Comparison of ENCODE assay signal across 8 cellular contexts in the genomic region with DNA sequence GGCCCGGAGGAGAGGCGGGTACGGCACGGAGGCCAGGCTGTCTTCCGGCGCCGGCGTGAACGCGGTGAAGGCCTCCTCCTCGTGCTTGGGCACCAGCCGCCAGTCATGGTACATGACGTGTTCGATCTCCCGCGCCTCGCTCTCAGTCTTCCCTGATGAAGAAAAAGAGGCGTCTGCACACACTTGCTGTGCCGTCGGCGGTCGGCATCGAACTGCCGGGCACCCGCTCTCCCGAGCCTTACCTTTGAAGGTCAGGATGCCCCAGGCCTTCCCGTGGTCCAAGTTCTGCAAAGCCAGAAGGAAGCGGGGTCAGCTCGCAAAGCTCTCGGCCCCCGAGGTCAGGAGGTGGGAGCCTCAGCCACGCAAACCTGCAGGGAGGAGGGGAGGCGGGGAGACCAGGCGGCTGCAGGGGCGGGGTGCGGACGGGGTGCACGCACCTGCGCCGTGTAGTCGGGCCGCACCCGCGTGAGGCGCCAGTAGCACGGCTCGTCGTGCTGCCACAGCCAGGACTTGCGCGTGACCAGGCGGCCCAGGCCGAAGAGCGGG. TPM values are rescaled to one million over a fixed set of nuclear protein-coding genes. Genes with fewer than 3 reads are reported as not detected.
DNase-seq lines count a peak whose midpoint lies in the region; ATAC-seq and TF ChIP-seq lines count a peak whose summit lies in the region.

A gene with protein sequence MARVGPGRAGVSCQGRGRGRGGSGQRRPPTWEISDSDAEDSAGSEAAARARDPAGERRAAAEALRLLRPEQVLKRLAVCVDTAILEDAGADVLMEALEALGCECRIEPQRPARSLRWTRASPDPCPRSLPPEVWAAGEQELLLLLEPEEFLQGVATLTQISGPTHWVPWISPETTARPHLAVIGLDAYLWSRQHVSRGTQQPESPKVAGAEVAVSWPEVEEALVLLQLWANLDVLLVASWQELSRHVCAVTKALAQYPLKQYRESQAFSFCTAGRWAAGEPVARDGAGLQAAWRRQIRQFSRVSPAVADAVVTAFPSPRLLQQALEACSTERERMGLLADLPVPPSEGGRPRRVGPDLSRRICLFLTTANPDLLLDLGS (plus strand): TSS at position 449 of the 546 bp plus-strand sequence. CDS start 418 bp downstream, outside the sequence.

- no peak for TF ChIP-seq POLR2A in prostate gland (IDR thresholded peaks at IDR 0.05)

- H3K27me3 ChIP-seq in A673 (replicated peaks; ENCODE audit: insufficient read depth, low read depth, low read length, poor library complexity) (no peaks in the 10 kb centered on the region), prostate gland (replicated peaks; ENCODE audit: insufficient read depth) (no peaks in the 10 kb centered on the region)

- H3K36me3 ChIP-seq in A673 (ENCODE audit: insufficient read depth, low read length, poor library complexity, severe bottlenecking) (peaks cover 15% of the 10 kb centered on the region), prostate gland (peaks cover 7 to 25% of the 10 kb centered on the region in 2 donors)

- no peaks in the 10 kb centered on the region for H3K9me3 Mint-ChIP-seq in activated T-helper 17 cell treated with anti-CD3 and anti-CD28 coated beads, Interleukin-2, amount 50 U/mL, for 72 hours

- no peak for DNase-seq in A673 (ENCODE audit: low spot score)
- peak; percentile 23 for DNase-seq in NCI-H2227 treated with DMSO at 0.1 percent for 48 hours (lab: John Stamatoyannopoulos, UW)
- DNase-seq in germinal center (ENCODE audit: low spot score): peak; percentile 35
- no peak for DNase-seq in prostate gland (ENCODE audit: low spot score)
- no peak for DNase-seq in AG08395 (ENCODE audit: low spot score)
- no peak for DNase-seq in AG20443 (ENCODE audit: low spot score)

- CTCF ChIA-PET in A673 (lab: Charles Lee): interaction anchor here (0.7 to 1.4 kb wide), 3 partner anchors 10 to 67 kb away, joined by 3 to 5 read pairs (median 3); a partner anchor contains a TSS

- ATAC-seq in GM21381 (IDR thresholded peaks at IDR 0.05; ENCODE audit: unreplicated experiment): peak; percentile 8
- ATAC-seq in activated T-helper 17 cell treated with anti-CD3 and anti-CD28 coated beads, Interleukin-2, amount 50 U/mL, for 72 hours (replicated peaks): peak; percentile 31

- no peaks in the 10 kb centered on the region for H3K9me3 ChIP-seq in A673 (ENCODE audit: low read depth, low read length, poor library complexity, severe bottlenecking)
- H3K9me3 ChIP-seq in prostate gland: no peaks in the 10 kb centered on the region

- peak within 1 kb of the TSS; percentile 99 for H3K27ac Mint-ChIP-seq in activated T-helper 17 cell treated with anti-CD3 and anti-CD28 coated beads, Interleukin-2, amount 50 U/mL, for 72 hours

- H3K4me1 ChIP-seq in A673 (ENCODE audit: insufficient read depth, low read length, poor library complexity, severe bottlenecking) (peaks cover 4% of the 10 kb centered on the region), prostate gland (replicated peaks) (peaks cover 14% of the 10 kb centered on the region)

- peaks cover 31% of the 10 kb centered on the region for H3K36me3 Mint-ChIP-seq in activated T-helper 17 cell treated with anti-CD3 and anti-CD28 coated beads, Interleukin-2, amount 50 U/mL, for 72 hours (ENCODE audit: low read depth)

- POLR2A ChIA-PET in A673 (lab: Charles Lee; ENCODE audit: low non-redundant PET): interaction anchor here (0.8 kb wide), 1 partner anchor 10 kb away, joined by 9 read pairs; a partner anchor contains a TSS

- no TSS peak for BruUV-seq in A673 (replicated peaks; lab: Mats Ljungman, UMichigan)

- peaks cover 7% of the 10 kb centered on the region for H3K4me1 Mint-ChIP-seq in activated T-helper 17 cell treated with anti-CD3 and anti-CD28 coated beads, Interleukin-2, amount 50 U/mL, for 72 hours

- H3K27ac ChIP-seq in A673 (ENCODE audit: low read depth, low read length, poor library complexity, severe bottlenecking) (peak within 1 kb of the TSS; percentile 98), prostate gland (peak within 1 kb of the TSS; percentile 91 to 96)

- WGBS in prostate gland: under 1% methylated on average over 46 of the region's 53 CpGs

- H3K27me3 Mint-ChIP-seq in activated T-helper 17 cell treated with anti-CD3 and anti-CD28 coated beads, Interleukin-2, amount 50 U/mL, for 72 hours: no peaks in the 10 kb centered on the region

- H3K4me3 ChIP-seq in A673 (ENCODE audit: low read depth, low read length, poor library complexity, severe bottlenecking) (peak within 1 kb of the TSS; percentile 63), prostate gland (peak within 1 kb of the TSS; percentile 83 to 86)

- TF ChIP-seq CTCF in A673 (conservative IDR thresholded peaks at IDR 0.05; ENCODE audit: low read depth, low read length) (no peak), prostate gland (IDR thresholded peaks at IDR 0.05) (no peak)

- peak within 1 kb of the TSS; percentile 100 for H3K4me3 Mint-ChIP-seq in activated T-helper 17 cell treated with anti-CD3 and anti-CD28 coated beads, Interleukin-2, amount 50 U/mL, for 72 hours

- intact Hi-C loops in A673 (cut with micrococcal nuclease; ENCODE audit: unreplicated experiment) (loop anchor here (10.0 kb wide), 1 partner anchor 52 kb away; a partner anchor contains a TSS), prostate gland (cut with DNase I) (no loop called here)

RNA-seq across cellular contexts. Expression of the gene that starts here (rescaled TPM):
- total RNA-seq in A673 (2021) (19.5 and 19.9 TPM in 2 replicates), prostate gland (10 to 100 TPM; 18.3 to 53.9 TPM)
- 10 to 100 TPM; 37.6 to 39.6 TPM for total RNA-seq in activated T-helper 17 cell treated with anti-CD3 and anti-CD28 coated beads, Interleukin-2, amount 50 U/mL, for 72 hours

Comparison
In these comparisons a context has a peak if more than half of its experiments do, and no peak if none do; other contexts are left out.
1. DNase-seq: peak in NCI-H2227 treated with DMSO at 0.1 percent for 48 hours (single experiment) and germinal center (single experiment); none in A673 (single experiment), prostate gland (single experiment), AG08395 (single experiment) and AG20443 (single experiment).